19 cellular contexts compared by ENCODE assay signal in genomic region chr7:101664390-101664789, GRCh38.
"Had no signal": no experiment of that assay in that cellular context is flagged by ENCODE, and none has a peak within 500 bp of the region (broad histone marks: within the 10 kb centered on the region; RNA-seq: fewer than 3 reads in every experiment).

No MANE protein-coding gene starts in this region.

- H3K27me3 ChIP-seq: gastrocnemius medialis, right lobe of liver, transverse colon had no signal

- H3K4me3 ChIP-seq: breast epithelium, esophagus squamous epithelium, gastrocnemius medialis, right lobe of liver, skin epidermis, transverse colon had no signal

- H3K9me3 ChIP-seq: esophagus squamous epithelium, gastrocnemius medialis, right lobe of liver, transverse colon had no signal

- H3K4me1 ChIP-seq: breast epithelium, esophagus squamous epithelium, gastrocnemius medialis, right lobe of liver, transverse colon had no signal

- H3K27ac ChIP-seq: breast epithelium, esophagus squamous epithelium, gastrocnemius medialis, right lobe of liver, skin epidermis, transverse colon had no signal

- ATAC-seq: activated CD4-positive, alpha-beta T cell treated with anti-CD3 and anti-CD28 coated beads for 36 hours; activated T-cell treated with anti-CD3 and anti-CD28 coated beads, Interleukin-2, amount 50 U/mL, for 4 hours; gastrocnemius medialis; left ventricle myocardium superior; right lobe of liver; stimulated activated naive B cell treated with anti-CD40 and anti-IgM and Interleukin-4, amounts not matched to agents 10 μg/mL and 1 μg/mL and 100 μg/mL, for 72 hours had no signal

- DNase-seq: activated B cell treated with CpG ODN at 0.5 μM for 24 hours; activated CD4-positive, alpha-beta T cell treated with anti-CD3 and anti-CD28 coated beads for 36 hours; activated CD4-positive, alpha-beta T cell treated with anti-CD3 and anti-CD28 coated beads, Interleukin-2, amount 50 U/mL, for 48 hours; activated CD8-positive, alpha-beta memory T cell treated with anti-CD3 and anti-CD28 coated beads, Interleukin-2, amount 50 U/mL, for 48 hours; activated naive CD4-positive, alpha-beta T cell; activated T-cell treated with anti-CD3 and anti-CD28 coated beads, Interleukin-2, amount 50 U/mL, for 4 hours; esophagus squamous epithelium; gastrocnemius medialis; hippocampal formation; left ventricle myocardium superior; nephron progenitor cell; occipital lobe; posterior cingulate gyrus; right lobe of liver; stimulated activated naive B cell treated with anti-CD40 and anti-IgM and Interleukin-4, amounts not matched to agents 10 μg/mL and 1 μg/mL and 100 μg/mL, for 72 hours; T-helper 9 cell; transverse colon had no signal

- H3K36me3 ChIP-seq: breast epithelium, esophagus squamous epithelium, gastrocnemius medialis, right lobe of liver, transverse colon had no signal
